Comparison of ENCODE assay signal across 2 cellular contexts in the genomic region with DNA sequence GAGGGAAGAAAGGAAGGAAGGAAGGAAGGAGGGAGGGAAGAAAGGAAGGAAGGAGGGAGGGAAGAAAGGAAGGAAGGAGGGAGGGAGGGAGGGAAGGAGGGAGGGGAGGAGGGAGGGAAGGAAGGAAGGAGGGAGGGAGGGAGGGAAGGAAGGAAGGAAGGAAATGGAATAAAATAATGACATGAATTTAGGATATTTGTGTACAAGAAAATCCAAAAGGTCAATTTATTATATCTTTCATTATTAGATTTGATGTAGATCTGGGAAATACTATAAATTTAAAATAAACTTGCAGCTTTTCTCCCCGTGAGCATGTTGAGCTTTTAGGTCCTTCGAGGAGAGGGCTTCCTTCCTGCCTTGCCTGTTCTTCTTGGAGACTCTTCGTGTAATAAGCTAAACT.
A peak's percentile ranks its signal among the peaks of the same experiment; 100 is the strongest.
TF ChIP-seq lines count a peak whose summit lies in the region.

No MANE protein-coding gene starts in this region.

TF ChIP-seq in HepG2, 621 proteins besides CTCF, POLR2A, EP300 and RAD21:
- TF ChIP-seq, protein P1, sequence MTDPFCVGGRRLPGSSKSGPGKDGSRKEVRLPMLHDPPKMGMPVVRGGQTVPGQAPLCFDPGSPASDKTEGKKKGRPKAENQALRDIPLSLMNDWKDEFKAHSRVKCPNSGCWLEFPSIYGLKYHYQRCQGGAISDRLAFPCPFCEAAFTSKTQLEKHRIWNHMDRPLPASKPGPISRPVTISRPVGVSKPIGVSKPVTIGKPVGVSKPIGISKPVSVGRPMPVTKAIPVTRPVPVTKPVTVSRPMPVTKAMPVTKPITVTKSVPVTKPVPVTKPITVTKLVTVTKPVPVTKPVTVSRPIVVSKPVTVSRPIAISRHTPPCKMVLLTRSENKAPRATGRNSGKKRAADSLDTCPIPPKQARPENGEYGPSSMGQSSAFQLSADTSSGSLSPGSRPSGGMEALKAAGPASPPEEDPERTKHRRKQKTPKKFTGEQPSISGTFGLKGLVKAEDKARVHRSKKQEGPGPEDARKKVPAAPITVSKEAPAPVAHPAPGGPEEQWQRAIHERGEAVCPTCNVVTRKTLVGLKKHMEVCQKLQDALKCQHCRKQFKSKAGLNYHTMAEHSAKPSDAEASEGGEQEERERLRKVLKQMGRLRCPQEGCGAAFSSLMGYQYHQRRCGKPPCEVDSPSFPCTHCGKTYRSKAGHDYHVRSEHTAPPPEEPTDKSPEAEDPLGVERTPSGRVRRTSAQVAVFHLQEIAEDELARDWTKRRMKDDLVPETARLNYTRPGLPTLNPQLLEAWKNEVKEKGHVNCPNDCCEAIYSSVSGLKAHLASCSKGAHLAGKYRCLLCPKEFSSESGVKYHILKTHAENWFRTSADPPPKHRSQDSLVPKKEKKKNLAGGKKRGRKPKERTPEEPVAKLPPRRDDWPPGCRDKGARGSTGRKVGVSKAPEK (CRISPR knock-in tag; IDR thresholded peaks at IDR 0.05; ENCODE audit: borderline replicate concordance) = no peak
- TF ChIP-seq MYC (CRISPR knock-in tag; IDR thresholded peaks at IDR 0.05; ENCODE audit: borderline replicate concordance) (no peak), HNRNPK (IDR thresholded peaks at IDR 0.05; ENCODE audit: low read depth, low read length, poor library complexity, severe bottlenecking) (peak; percentile 83), ZNF138 (CRISPR knock-in tag; IDR thresholded peaks at IDR 0.05; ENCODE audit: low read depth) (no peak), PCBP1 (IDR thresholded peaks at IDR 0.05; ENCODE audit: borderline replicate concordance, low read depth, low read length) (0 out of 2 replicates have a peak, but pooled peaks have one; percentile 78)
- TF ChIP-seq, protein P2, sequence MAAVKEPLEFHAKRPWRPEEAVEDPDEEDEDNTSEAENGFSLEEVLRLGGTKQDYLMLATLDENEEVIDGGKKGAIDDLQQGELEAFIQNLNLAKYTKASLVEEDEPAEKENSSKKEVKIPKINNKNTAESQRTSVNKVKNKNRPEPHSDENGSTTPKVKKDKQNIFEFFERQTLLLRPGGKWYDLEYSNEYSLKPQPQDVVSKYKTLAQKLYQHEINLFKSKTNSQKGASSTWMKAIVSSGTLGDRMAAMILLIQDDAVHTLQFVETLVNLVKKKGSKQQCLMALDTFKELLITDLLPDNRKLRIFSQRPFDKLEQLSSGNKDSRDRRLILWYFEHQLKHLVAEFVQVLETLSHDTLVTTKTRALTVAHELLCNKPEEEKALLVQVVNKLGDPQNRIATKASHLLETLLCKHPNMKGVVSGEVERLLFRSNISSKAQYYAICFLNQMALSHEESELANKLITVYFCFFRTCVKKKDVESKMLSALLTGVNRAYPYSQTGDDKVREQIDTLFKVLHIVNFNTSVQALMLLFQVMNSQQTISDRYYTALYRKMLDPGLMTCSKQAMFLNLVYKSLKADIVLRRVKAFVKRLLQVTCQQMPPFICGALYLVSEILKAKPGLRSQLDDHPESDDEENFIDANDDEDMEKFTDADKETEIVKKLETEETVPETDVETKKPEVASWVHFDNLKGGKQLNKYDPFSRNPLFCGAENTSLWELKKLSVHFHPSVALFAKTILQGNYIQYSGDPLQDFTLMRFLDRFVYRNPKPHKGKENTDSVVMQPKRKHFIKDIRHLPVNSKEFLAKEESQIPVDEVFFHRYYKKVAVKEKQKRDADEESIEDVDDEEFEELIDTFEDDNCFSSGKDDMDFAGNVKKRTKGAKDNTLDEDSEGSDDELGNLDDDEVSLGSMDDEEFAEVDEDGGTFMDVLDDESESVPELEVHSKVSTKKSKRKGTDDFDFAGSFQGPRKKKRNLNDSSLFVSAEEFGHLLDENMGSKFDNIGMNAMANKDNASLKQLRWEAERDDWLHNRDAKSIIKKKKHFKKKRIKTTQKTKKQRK (IDR thresholded peaks at IDR 0.05; ENCODE audit: low read length) = no peak
- TF ChIP-seq, protein P3, sequence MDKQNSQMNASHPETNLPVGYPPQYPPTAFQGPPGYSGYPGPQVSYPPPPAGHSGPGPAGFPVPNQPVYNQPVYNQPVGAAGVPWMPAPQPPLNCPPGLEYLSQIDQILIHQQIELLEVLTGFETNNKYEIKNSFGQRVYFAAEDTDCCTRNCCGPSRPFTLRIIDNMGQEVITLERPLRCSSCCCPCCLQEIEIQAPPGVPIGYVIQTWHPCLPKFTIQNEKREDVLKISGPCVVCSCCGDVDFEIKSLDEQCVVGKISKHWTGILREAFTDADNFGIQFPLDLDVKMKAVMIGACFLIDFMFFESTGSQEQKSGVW (CRISPR knock-in tag; IDR thresholded peaks at IDR 0.05; ENCODE audit: borderline replicate concordance) = no peak

TF ChIP-seq in K562, 482 proteins besides CTCF, POLR2A, EP300 and RAD21:
- TF ChIP-seq ZFPM2 (CRISPR knock-in tag; IDR thresholded peaks at IDR 0.05) (no peak), PCBP2 (IDR thresholded peaks at IDR 0.05; ENCODE audit: low read depth, low read length, poor library complexity, severe bottlenecking) (peak; percentile 52)
